In genomic region chr10:70952446-70952845, GRCh38 we compare ENCODE assay signal across 20 cellular contexts.
"Had no signal": no experiment of that assay in that cellular context is flagged by ENCODE, and none has a peak within 500 bp of the region (broad histone marks: within the 10 kb centered on the region; RNA-seq: fewer than 3 reads in every experiment).

No MANE protein-coding gene starts in this region.

- H3K27ac ChIP-seq: HL-60, RWPE1, SJCRH30 had no signal

- DNase-seq: KBM-7; MV-4-11; NCI-H1048; NCI-H1105; NCI-H1436 treated with DMSO at 0.1 percent for 48 hours; NCI-H1694; NCI-H187 treated with DMSO at 0.1 percent for 48 hours; NCI-H2081; NCI-H2107; NCI-H2171 treated with DMSO at 0.1 percent for 48 hours; NCI-H526 treated with DMSO at 0.1 percent for 48 hours; NCI-H774; NK-92 treated with Interleukin-12 subunit alpha and Interleukin-12 subunit beta, amount 100 ng/mL, for 24 hours; PC-3; SHP77 had no signal

- ATAC-seq: Panc1, PC-3, SK-N-SH treated with all-trans-retinoic acid at 6 μM for 48 hours had no signal

- H3K36me3 ChIP-seq: SJCRH30 had no signal

- H3K27me3 ChIP-seq: SJCRH30 had no signal

- H3K4me1 ChIP-seq: SJCRH30 had no signal

- H3K4me3 ChIP-seq: SJCRH30 had no signal

- H3K9me3 ChIP-seq: SJCRH30 had no signal
